In genomic region chr13:25292301-25292700, GRCh38 we compare ENCODE assay signal across 9 cellular contexts. TPM values are rescaled to one million over a fixed set of nuclear protein-coding genes. Genes with fewer than 3 reads are reported as not detected.
DNase-seq lines count a peak whose midpoint lies in the region; ATAC-seq and TF ChIP-seq lines count a peak whose summit lies in the region.
"Had no signal": no experiment of that assay in that cellular context is flagged by ENCODE, and none has a peak within 500 bp of the region (broad histone marks: within the 10 kb centered on the region; RNA-seq: fewer than 3 reads in every experiment).

No MANE protein-coding gene starts in this region.

- no peak overlapping the region for H3K56ac ChIP-seq in mesendoderm (ENCODE audit: low read length)

- no peak overlapping the region for H3K27ac ChIP-seq in mesendoderm (ENCODE audit: low read depth, low read length)
- H3K27ac ChIP-seq in esophagus squamous epithelium: peak overlapping the region in 1 of 4 donors; percentile 23

- H3K27me3 Mint-ChIP-seq in WTC11 (ENCODE audit: low read depth): peaks cover 26% of the 10 kb centered on the region

- intact Hi-C loops in esophagus squamous epithelium (cut with DNase I): no loop called here

- no peak overlapping the region for H3K9ac ChIP-seq in mesendoderm (ENCODE audit: low read length)

- H3K4me2 ChIP-seq in mesendoderm (ENCODE audit: low read length): no peak overlapping the region

- H4K8ac ChIP-seq in mesendoderm (ENCODE audit: low read depth, low read length): no peak overlapping the region

- H3K4me1 Mint-ChIP-seq in WTC11: peaks cover 4% of the 10 kb centered on the region

- no peaks in the 10 kb centered on the region for H3K9me3 ChIP-seq in esophagus squamous epithelium

- no peaks in the 10 kb centered on the region for H3K36me3 Mint-ChIP-seq in WTC11

- ATAC-seq in WTC11: peak; percentile 92

- POLR2A ChIA-PET in WTC11 (lab: Charles Lee): no interaction called here

- H2BK120ac ChIP-seq in mesendoderm (ENCODE audit: low read depth, low read length): no peak overlapping the region

- H3K27me3 ChIP-seq in mesendoderm (ENCODE audit: insufficient read depth, low read length, poor library complexity) (no peaks in the 10 kb centered on the region), esophagus squamous epithelium (peaks cover 0 to 36% (median 0%) of the 10 kb centered on the region in 4 donors)

- no peaks in the 10 kb centered on the region for H3K36me3 ChIP-seq in mesendoderm (ENCODE audit: control insufficient read depth, insufficient read depth, low read length)
- no peaks in the 10 kb centered on the region for H3K36me3 ChIP-seq in esophagus squamous epithelium

- H2BK5ac ChIP-seq in mesendoderm (ENCODE audit: low read length): no peak overlapping the region

- H3K4me3 Mint-ChIP-seq in WTC11: no peak overlapping the region
- H3K4me3 Mint-ChIP-seq: T-helper 1 cell treated with Interleukin-12 subunit alpha and Interleukin-12 subunit beta and Interleukin-4 antibody, amounts not matched to agents 30 μg/mL and 1 μg/mL, for 36 hours had no signal

- H3K79me1 ChIP-seq in mesendoderm (ENCODE audit: low read length): no peaks in the 10 kb centered on the region

- H2BK15ac ChIP-seq in mesendoderm (replicated peaks; ENCODE audit: low read depth): no peak overlapping the region

- CTCF ChIA-PET in WTC11 (lab: Charles Lee): interaction anchor here (0.5 kb wide), 1 partner anchor 14 kb away, joined by 4 read pairs; no protein-coding TSS in a partner anchor

- DNase-seq in NCI-H2107 treated with DMSO at 0.1 percent for 48 hours (lab: John Stamatoyannopoulos, UW; ENCODE audit: unreplicated experiment): peak; percentile 58
- no peak for DNase-seq in NCI-H2107 (lab: John Stamatoyannopoulos, UW)
- DNase-seq in NCI-H1694 (lab: John Stamatoyannopoulos, UW): peak; percentile 89
- DNase-seq in WTC11 (ENCODE audit: low spot score): no peak
- peak; percentile 48 for DNase-seq in mesendoderm
- DNase-seq in esophagus squamous epithelium (lab: John Stamatoyannopoulos, UW): no peak
- DNase-seq in HK-2 (ENCODE audit: unreplicated experiment): no peak
- no peak for DNase-seq in DMS79 treated with DMSO at 0.1 percent for 48 hours (lab: John Stamatoyannopoulos, UW)

- no peak overlapping the region for H2AK5ac ChIP-seq in mesendoderm (ENCODE audit: low read length)

- no peak overlapping the region for H3K4ac ChIP-seq in mesendoderm (ENCODE audit: low read depth, low read length)

- no peak overlapping the region for H3K27ac Mint-ChIP-seq in WTC11
- H3K27ac Mint-ChIP-seq: T-helper 1 cell treated with Interleukin-12 subunit alpha and Interleukin-12 subunit beta and Interleukin-4 antibody, amounts not matched to agents 30 μg/mL and 1 μg/mL, for 36 hours had no signal

- no peak overlapping the region for H3K23ac ChIP-seq in mesendoderm (ENCODE audit: low read length)

- H3K4me3 ChIP-seq in mesendoderm (ENCODE audit: low read length) (no peak overlapping the region), esophagus squamous epithelium (no peak overlapping the region)

- H4K5ac ChIP-seq in mesendoderm (ENCODE audit: low read length): no peak overlapping the region

- no peak for TF ChIP-seq CTCF in WTC11 (IDR thresholded peaks at IDR 0.05)
- TF ChIP-seq CTCF in esophagus squamous epithelium (IDR thresholded peaks at IDR 0.05): no peak

- no peak overlapping the region for H3K18ac ChIP-seq in mesendoderm (ENCODE audit: low read length)

- no peaks in the 10 kb centered on the region for H3K79me2 ChIP-seq in mesendoderm (ENCODE audit: control insufficient read depth, insufficient read depth, low read length)

- WGBS in mesendoderm (ENCODE audit: extremely low coverage, insufficient coverage, low lambda C conversion rate): no CpG with 5 or more reads among the region's 1 CpG
- 31 to 38% methylated on average over 1 of the region's 1 CpG for WGBS in esophagus squamous epithelium, 2 donors

- no peaks in the 10 kb centered on the region for H3K9me3 Mint-ChIP-seq in WTC11
- H3K9me3 Mint-ChIP-seq: T-helper 1 cell treated with Interleukin-12 subunit alpha and Interleukin-12 subunit beta and Interleukin-4 antibody, amounts not matched to agents 30 μg/mL and 1 μg/mL, for 36 hours had no signal

- TF ChIP-seq POLR2A in esophagus squamous epithelium (IDR thresholded peaks at IDR 0.05): no peak

- H3K4me1 ChIP-seq in mesendoderm (ENCODE audit: control insufficient read depth, low read depth, low read length) (no peaks in the 10 kb centered on the region), esophagus squamous epithelium (peaks cover 0 to 7% (median 0%) of the 10 kb centered on the region in 3 donors)

TF ChIP-seq in WTC11, 78 proteins besides CTCF, POLR2A, EP300 and RAD21:
- TF ChIP-seq AFF4 (CRISPR knock-in tag; IDR thresholded peaks at IDR 0.05; ENCODE audit: borderline replicate concordance) (no peak), USF2 (CRISPR knock-in tag; IDR thresholded peaks at IDR 0.05) (no peak), ATF6 (CRISPR knock-in tag; IDR thresholded peaks at IDR 0.05) (no peak)

RNA-seq across cellular contexts. Expression of gene MTMR6, which starts 5.0 kb away (rescaled TPM):
- total RNA-seq in WTC11 (2021) (7.0 to 8.6 TPM (median 7.6 TPM) in 3 replicates), esophagus squamous epithelium (10 to 100 TPM in 3 of 4 donors, 1 to 10 TPM in 1; 6.5 to 14.9 (median 13.2) TPM)
- polyA plus RNA-seq in mesendoderm (2013, experiment 1 of 2): 5.1 TPM
- 5.3 TPM for polyA plus RNA-seq in mesendoderm (2013, experiment 2 of 2)

RNA-seq across cellular contexts. Expression of gene NUP58, which starts 9.1 kb away (rescaled TPM):
- total RNA-seq in WTC11 (2021) (59.0 to 63.4 TPM (median 60.3 TPM) in 3 replicates), esophagus squamous epithelium (10 to 100 TPM; 22.4 to 51.9 (median 36.3) TPM)
- 47.0 TPM for polyA plus RNA-seq in mesendoderm (2013, experiment 1 of 2)
- 49.4 TPM for polyA plus RNA-seq in mesendoderm (2013, experiment 2 of 2)

Comparison
In these comparisons a context has a peak if more than half of its experiments do, and no peak if none do; other contexts are left out.
1. DNase-seq: peak in NCI-H2107 treated with DMSO at 0.1 percent for 48 hours (single experiment), NCI-H1694 (single experiment) and mesendoderm (single experiment); none in NCI-H2107 (single experiment), WTC11 (single experiment), esophagus squamous epithelium (single experiment), HK-2 (single experiment) and DMS79 treated with DMSO at 0.1 percent for 48 hours (single experiment).